ENCODE assay signal across 1 cellular context in genomic region chr6:33317668-33318425, GRCh38.
TF ChIP-seq lines count a peak whose summit lies in the region.

ZBTB22 (minus strand) TSS chr6:33317744; CDS start chr6:33316916, 828 bp downstream.

TF ChIP-seq in HepG2, 621 proteins besides CTCF, POLR2A, EP300 and RAD21 (continued from another document and continues in another):
- TF ChIP-seq MTERF4 (CRISPR knock-in tag; IDR thresholded peaks at IDR 0.05) (no peak), TBP (CRISPR knock-in tag; IDR thresholded peaks at IDR 0.05) (no peak), ZNF333 (CRISPR knock-in tag; IDR thresholded peaks at IDR 0.05; ENCODE audit: borderline replicate concordance) (no peak), SIX4 (CRISPR knock-in tag; IDR thresholded peaks at IDR 0.05) (0 out of 2 replicates have a peak, but pooled peaks have one; percentile 8), SCMH1 (CRISPR knock-in tag; IDR thresholded peaks at IDR 0.05; ENCODE audit: borderline replicate concordance) (no peak), KLF6 (CRISPR knock-in tag; IDR thresholded peaks at IDR 0.05) (peak; percentile 55), THAP8 (CRISPR knock-in tag; IDR thresholded peaks at IDR 0.05; ENCODE audit: borderline replicate concordance) (no peak), FOXM1 (CRISPR knock-in tag; IDR thresholded peaks at IDR 0.05) (no peak), ZBTB14 (CRISPR knock-in tag; IDR thresholded peaks at IDR 0.05) (no peak), ZNF460 (CRISPR knock-in tag; IDR thresholded peaks at IDR 0.05; ENCODE audit: borderline replicate concordance) (peak; percentile 92), ESRRA (CRISPR knock-in tag; IDR thresholded peaks at IDR 0.05; ENCODE audit: low read depth) (no peak), GRHL1 (CRISPR knock-in tag; conservative IDR thresholded peaks at IDR 0.05) (no peak), ELF3 (CRISPR knock-in tag; IDR thresholded peaks at IDR 0.05) (no peak), JARID2 (CRISPR knock-in tag; IDR thresholded peaks at IDR 0.05; ENCODE audit: insufficient replicate concordance) (peak; percentile 11), SMARCC2 (IDR thresholded peaks at IDR 0.05) (no peak), ZBTB34 (CRISPR knock-in tag; IDR thresholded peaks at IDR 0.05) (no peak), ZNF34 (CRISPR knock-in tag; IDR thresholded peaks at IDR 0.05; ENCODE audit: borderline replicate concordance) (no peak), ZNF609 (CRISPR knock-in tag; IDR thresholded peaks at IDR 0.05; ENCODE audit: borderline replicate concordance) (peak; percentile 19; the same call in 1 of the 2 replicates), NR2C2 (CRISPR knock-in tag; IDR thresholded peaks at IDR 0.05; ENCODE audit: borderline replicate concordance) (0 out of 2 replicates have a peak, but pooled peaks have one; percentile 26), ZSCAN25 (CRISPR knock-in tag; IDR thresholded peaks at IDR 0.05) (no peak), IRF2 (CRISPR knock-in tag; IDR thresholded peaks at IDR 0.05) (0 out of 2 replicates have a peak, but pooled peaks have one; percentile 13), HHEX (CRISPR knock-in tag; IDR thresholded peaks at IDR 0.05) (no peak), HDAC2 (CRISPR knock-in tag; IDR thresholded peaks at IDR 0.05) (no peak), MAFK (conservative IDR thresholded peaks at IDR 0.05 in 1 of 2, IDR thresholded peaks at IDR 0.05 in 1 of 2; ENCODE audit: low read length in 2 of 2) (no peak), SMYD3 (CRISPR knock-in tag; IDR thresholded peaks at IDR 0.05) (no peak), ZNF142 (CRISPR knock-in tag; IDR thresholded peaks at IDR 0.05) (no peak), ZNF784 (CRISPR knock-in tag; IDR thresholded peaks at IDR 0.05; ENCODE audit: borderline replicate concordance) (no peak), FOXJ3 (CRISPR knock-in tag; IDR thresholded peaks at IDR 0.05; ENCODE audit: borderline replicate concordance) (no peak), SOX5 (CRISPR knock-in tag; IDR thresholded peaks at IDR 0.05; ENCODE audit: borderline replicate concordance) (no peak), ERF (CRISPR knock-in tag; IDR thresholded peaks at IDR 0.05) (peak; percentile 54; the same call in 1 of the 2 replicates), RFX3 (CRISPR knock-in tag; IDR thresholded peaks at IDR 0.05) (no peak), MNT (IDR thresholded peaks at IDR 0.05) (peak; percentile 57), RBM39 (IDR thresholded peaks at IDR 0.05; ENCODE audit: low read depth, low read length, poor library complexity, severe bottlenecking) (no peak), GZF1 (CRISPR knock-in tag; IDR thresholded peaks at IDR 0.05) (no peak), MXI1 (IDR thresholded peaks at IDR 0.05; ENCODE audit: borderline replicate concordance, low read depth, low read length) (peak; percentile 54; the same call in 1 of the 3 replicates), MED8 (CRISPR knock-in tag; IDR thresholded peaks at IDR 0.05; ENCODE audit: insufficient replicate concordance) (no peak), ZNF343 (CRISPR knock-in tag; IDR thresholded peaks at IDR 0.05) (no peak)
